21 cellular contexts compared by ENCODE assay signal in genomic region chr7:120259382-120259781, GRCh38. TPM values are rescaled to one million over a fixed set of nuclear protein-coding genes. Genes with fewer than 3 reads are reported as not detected.
DNase-seq lines count a peak whose midpoint lies in the region; ATAC-seq and TF ChIP-seq lines count a peak whose summit lies in the region.
"Had no signal": no experiment of that assay in that cellular context is flagged by ENCODE, and none has a peak within 500 bp of the region (broad histone marks: within the 10 kb centered on the region; RNA-seq: fewer than 3 reads in every experiment).

No MANE protein-coding gene starts in this region.

- intact Hi-C loops in right cardiac atrium (cut with DNase I), result no loop called here

- 81% methylated on average over 2 of the region's 2 CpGs for WGBS in right cardiac atrium

- H3K27me3 ChIP-seq in RWPE2 (ENCODE audit: insufficient read depth, poor library complexity, severe bottlenecking) (no peaks in the 10 kb centered on the region), right cardiac atrium (ENCODE audit: control insufficient read depth, insufficient read depth) (no peaks in the 10 kb centered on the region)
- H3K27me3 ChIP-seq: MG63 had no signal

- H3K4me1 ChIP-seq in RWPE2 (ENCODE audit: insufficient read depth, poor library complexity, severe bottlenecking), result peaks cover 5% of the 10 kb centered on the region
- H3K4me1 ChIP-seq in right cardiac atrium (ENCODE audit: control insufficient read depth, insufficient read depth, low read length), result no peaks in the 10 kb centered on the region
- H3K4me1 ChIP-seq: Caco-2 had no signal

- no peaks in the 10 kb centered on the region for H3K36me3 ChIP-seq in RWPE2 (ENCODE audit: low read depth)
- H3K36me3 ChIP-seq: MG63 had no signal

- H3K27ac ChIP-seq in RWPE2 (ENCODE audit: poor library complexity, severe bottlenecking), result no peak overlapping the region
- no peak overlapping the region for H3K27ac ChIP-seq in right cardiac atrium (ENCODE audit: low read length)
- H3K27ac ChIP-seq: HL-60, KMS-11 had no signal

- DNase-seq in GM03348 (ENCODE audit: low spot score) (peak; percentile 37), RWPE2 (ENCODE audit: low spot score) (no peak), epithelial cell of esophagus (ENCODE audit: low read depth) (peak; percentile 3), non-pigmented ciliary epithelial cell (ENCODE audit: low read depth) (peak; percentile 24), right cardiac atrium (no peak), NCI-H82 (lab: John Stamatoyannopoulos, UW) (no peak)
- DNase-seq: AML-193; Caco-2; HFFc6; MG63; NCI-H1105 treated with DMSO at 0.1 percent for 48 hours; NCI-H1930; NCI-H2171 treated with DMSO at 0.1 percent for 48 hours; NCI-H524 treated with DMSO at 0.1 percent for 48 hours; NK-92 treated with Interleukin-12 subunit alpha and Interleukin-12 subunit beta, amount 100 ng/mL, for 24 hours had no signal

- ATAC-seq in RWPE2 (ENCODE audit: low read depth) (peak; percentile 68; the same call in 2 of the 3 replicates), HG02588 (IDR thresholded peaks at IDR 0.05; ENCODE audit: unreplicated experiment) (no peak), right cardiac atrium (no peak), GM19351 (IDR thresholded peaks at IDR 0.05; ENCODE audit: unreplicated experiment) (no peak)
- ATAC-seq: GM12878 had no signal

- H3K9me3 ChIP-seq in RWPE2 (ENCODE audit: severe bottlenecking) (no peaks in the 10 kb centered on the region), right cardiac atrium (ENCODE audit: control insufficient read depth, low read length) (no peaks in the 10 kb centered on the region)
- H3K9me3 ChIP-seq: Caco-2, MG63 had no signal

- H3K4me3 ChIP-seq in RWPE2 (ENCODE audit: severe bottlenecking) (no peak overlapping the region), epithelial cell of esophagus (ENCODE audit: low read length) (no peak overlapping the region), right cardiac atrium (ENCODE audit: low read length) (no peak overlapping the region)
- H3K4me3 ChIP-seq: GM12878, MG63 had no signal

- no peak for TF ChIP-seq CTCF in RWPE2 (IDR thresholded peaks at IDR 0.05; ENCODE audit: poor library complexity, severe bottlenecking)
- no peak for TF ChIP-seq CTCF in epithelial cell of esophagus (IDR thresholded peaks at IDR 0.05; ENCODE audit: insufficient read depth, low read depth, low read length, missing control alignments)

RNA-seq across cellular contexts. Expression of gene KCND2, which starts 13.6 kb away (rescaled TPM):
- under 1 TPM in 2 of 4 donors, not detected in 2; 0.11 to 0.18 TPM for total RNA-seq in right cardiac atrium
- polyA plus RNA-seq in right cardiac atrium, result 0.02 TPM
- total RNA-seq: A673, Caco-2, HFFc6 had no signal

Comparison
In these comparisons a context has a peak if more than half of its experiments do, and no peak if none do; other contexts are left out.
1. DNase-seq: peak in GM03348 (single experiment), epithelial cell of esophagus (single experiment) and non-pigmented ciliary epithelial cell (single experiment); none in RWPE2 (single experiment), right cardiac atrium (0 of 3) and NCI-H82 (single experiment).